14 cellular contexts compared by ENCODE assay signal in genomic region chr12:2337031-2338010, GRCh38.
DNase-seq lines count a peak whose midpoint lies in the region; ATAC-seq and TF ChIP-seq lines count a peak whose summit lies in the region.
"Had no signal": no experiment of that assay in that cellular context is flagged by ENCODE, and none has a peak within 500 bp of the region (broad histone marks: within the 10 kb centered on the region; RNA-seq: fewer than 3 reads in every experiment).

No MANE protein-coding gene starts in this region.

- 83 to 87% methylated on average over 11 of the region's 11 CpGs for WGBS in heart right ventricle, 2 donors

- H3K4me1 Mint-ChIP-seq in dendritic cell treated with granulocyte-macrophage colony-stimulating factor and Interleukin-4, amounts not matched to agents 40 ng/mL and 50 ng/mL, for 4 days (ENCODE audit: low read depth), result peaks cover 69% of the 10 kb centered on the region
- H3K4me1 Mint-ChIP-seq in neural progenitor cell, result peaks cover 36% of the 10 kb centered on the region
- H3K4me1 Mint-ChIP-seq: activated T-helper 17 cell treated with anti-CD3 and anti-CD28 coated beads, Interleukin-2, amount 50 U/mL, for 72 hours; central memory CD8-positive, alpha-beta T cell had no signal

- no peaks in the 10 kb centered on the region for H3K9me3 Mint-ChIP-seq in dendritic cell treated with granulocyte-macrophage colony-stimulating factor and Interleukin-4, amounts not matched to agents 40 ng/mL and 50 ng/mL, for 4 days
- H3K9me3 Mint-ChIP-seq in neural progenitor cell, result no peaks in the 10 kb centered on the region
- H3K9me3 Mint-ChIP-seq: activated T-helper 17 cell treated with anti-CD3 and anti-CD28 coated beads, Interleukin-2, amount 50 U/mL, for 72 hours; central memory CD8-positive, alpha-beta T cell had no signal

- no peaks in the 10 kb centered on the region for H4K20me1 ChIP-seq in neural progenitor cell (ENCODE audit: low read depth)

- DNase-seq in heart right ventricle, result no peak
- no peak for DNase-seq in cardiac septum (ENCODE audit: low spot score)
- DNase-seq in neural progenitor cell (ENCODE audit: low spot score), result no peak
- no peak for DNase-seq in uterus
- no peak for DNase-seq in SKM-1 treated with dmso at 0.1 percent for 144 hours (lab: John Stamatoyannopoulos, UW; ENCODE audit: unreplicated experiment)
- no peak for DNase-seq in NCI-H2227 (lab: John Stamatoyannopoulos, UW; ENCODE audit: unreplicated experiment)
- DNase-seq in D341Med (ENCODE audit: low spot score), result no peak
- DNase-seq: activated CD4-positive, CD25-positive, alpha-beta regulatory T cell treated with anti-CD3 and anti-CD28 coated beads, Interleukin-2, amount 50 U/mL, for 72 hours; NCI-H345 had no signal

- peak overlapping the region; percentile 29 for H3K27ac Mint-ChIP-seq in dendritic cell treated with granulocyte-macrophage colony-stimulating factor and Interleukin-4, amounts not matched to agents 40 ng/mL and 50 ng/mL, for 4 days
- peak overlapping the region; percentile 57 for H3K27ac Mint-ChIP-seq in neural progenitor cell
- H3K27ac Mint-ChIP-seq: activated T-helper 17 cell treated with anti-CD3 and anti-CD28 coated beads, Interleukin-2, amount 50 U/mL, for 72 hours had no signal

- no peaks in the 10 kb centered on the region for H3F3A ChIP-seq in neural progenitor cell (ENCODE audit: low read depth)

- H3K4me1 ChIP-seq in heart right ventricle (peaks cover 3 to 96% (median 71%) of the 10 kb centered on the region in 9 donors), neural progenitor cell (peaks cover 10% of the 10 kb centered on the region), uterus (peaks cover 8% of the 10 kb centered on the region in 2 donors)
- H3K4me1 ChIP-seq: parathyroid adenoma had no signal

- H3K4me2 ChIP-seq in neural progenitor cell, result no peak overlapping the region

- no peak overlapping the region for H2AFZ ChIP-seq in neural progenitor cell (replicated peaks)
- H2AFZ ChIP-seq: parathyroid adenoma had no signal

- intact Hi-C loops in heart right ventricle (cut with DNase I), result loop anchor here in 1 of 10 donors (5.0 kb wide), 1 partner anchor 260 kb away; no protein-coding TSS in a partner anchor
- intact Hi-C loops in cardiac septum (cut with DNase I), result no loop called here
- intact Hi-C loops in dendritic cell treated with granulocyte-macrophage colony-stimulating factor and Interleukin-4, amounts not matched to agents 40 ng/mL and 50 ng/mL, for 4 days (cut with micrococcal nuclease), result no loop called here
- intact Hi-C loops in uterus (cut with DNase I; ENCODE audit: low total_unique reads), result no loop called here

- TF ChIP-seq CTCF in heart right ventricle (IDR thresholded peaks at IDR 0.05), result no peak
- TF ChIP-seq CTCF in neural progenitor cell (IDR thresholded peaks at IDR 0.05), result no peak
- no peak for TF ChIP-seq CTCF in uterus (IDR thresholded peaks at IDR 0.05)

- H3K4me3 ChIP-seq in heart right ventricle (no peak overlapping the region), neural progenitor cell (no peak overlapping the region), uterus (no peak overlapping the region)
- H3K4me3 ChIP-seq: upper lobe of right lung had no signal

- no peak overlapping the region for H3K4me3 Mint-ChIP-seq in dendritic cell treated with granulocyte-macrophage colony-stimulating factor and Interleukin-4, amounts not matched to agents 40 ng/mL and 50 ng/mL, for 4 days
- no peak overlapping the region for H3K4me3 Mint-ChIP-seq in neural progenitor cell
- H3K4me3 Mint-ChIP-seq: activated T-helper 17 cell treated with anti-CD3 and anti-CD28 coated beads, Interleukin-2, amount 50 U/mL, for 72 hours; central memory CD8-positive, alpha-beta T cell had no signal

- no peak for TF ChIP-seq POLR2A in uterus (IDR thresholded peaks at IDR 0.05)

- H3K79me2 ChIP-seq in neural progenitor cell (ENCODE audit: low read depth), result no peaks in the 10 kb centered on the region
- H3K79me2 ChIP-seq: parathyroid adenoma had no signal

- H3K27me3 ChIP-seq in heart right ventricle (no peaks in the 10 kb centered on the region), neural progenitor cell (no peaks in the 10 kb centered on the region), uterus (no peaks in the 10 kb centered on the region)
- H3K27me3 ChIP-seq: upper lobe of right lung had no signal

- ATAC-seq in heart right ventricle, result peak in 2 of 8 donors; percentile 5 to 14

- no peaks in the 10 kb centered on the region for H3K27me3 Mint-ChIP-seq in dendritic cell treated with granulocyte-macrophage colony-stimulating factor and Interleukin-4, amounts not matched to agents 40 ng/mL and 50 ng/mL, for 4 days
- peaks cover 4% of the 10 kb centered on the region for H3K27me3 Mint-ChIP-seq in neural progenitor cell (ENCODE audit: insufficient read depth, low read depth)

- no peaks in the 10 kb centered on the region for H3K36me3 ChIP-seq in heart right ventricle
- no peaks in the 10 kb centered on the region for H3K36me3 ChIP-seq in neural progenitor cell
- H3K36me3 ChIP-seq in uterus, result no peaks in the 10 kb centered on the region
- H3K36me3 ChIP-seq: upper lobe of right lung had no signal

- H3K27ac ChIP-seq in heart right ventricle (peak overlapping the region; percentile 67 to 92 (median 88)), neural progenitor cell (no peak overlapping the region), uterus (peak overlapping the region; percentile 92 to 99)
- H3K27ac ChIP-seq: parathyroid adenoma, upper lobe of right lung had no signal

- H3K9me3 ChIP-seq in heart right ventricle (no peaks in the 10 kb centered on the region), neural progenitor cell (ENCODE audit: low read depth) (no peaks in the 10 kb centered on the region), uterus (no peaks in the 10 kb centered on the region)
- H3K9me3 ChIP-seq: upper lobe of right lung had no signal

- H3K9ac ChIP-seq in neural progenitor cell, result no peak overlapping the region
- H3K9ac ChIP-seq: parathyroid adenoma had no signal

- H3K36me3 Mint-ChIP-seq in dendritic cell treated with granulocyte-macrophage colony-stimulating factor and Interleukin-4, amounts not matched to agents 40 ng/mL and 50 ng/mL, for 4 days (ENCODE audit: low read depth), result no peaks in the 10 kb centered on the region
- H3K36me3 Mint-ChIP-seq in neural progenitor cell, result no peaks in the 10 kb centered on the region
